8 cellular contexts compared by ENCODE assay signal in the genomic region with DNA sequence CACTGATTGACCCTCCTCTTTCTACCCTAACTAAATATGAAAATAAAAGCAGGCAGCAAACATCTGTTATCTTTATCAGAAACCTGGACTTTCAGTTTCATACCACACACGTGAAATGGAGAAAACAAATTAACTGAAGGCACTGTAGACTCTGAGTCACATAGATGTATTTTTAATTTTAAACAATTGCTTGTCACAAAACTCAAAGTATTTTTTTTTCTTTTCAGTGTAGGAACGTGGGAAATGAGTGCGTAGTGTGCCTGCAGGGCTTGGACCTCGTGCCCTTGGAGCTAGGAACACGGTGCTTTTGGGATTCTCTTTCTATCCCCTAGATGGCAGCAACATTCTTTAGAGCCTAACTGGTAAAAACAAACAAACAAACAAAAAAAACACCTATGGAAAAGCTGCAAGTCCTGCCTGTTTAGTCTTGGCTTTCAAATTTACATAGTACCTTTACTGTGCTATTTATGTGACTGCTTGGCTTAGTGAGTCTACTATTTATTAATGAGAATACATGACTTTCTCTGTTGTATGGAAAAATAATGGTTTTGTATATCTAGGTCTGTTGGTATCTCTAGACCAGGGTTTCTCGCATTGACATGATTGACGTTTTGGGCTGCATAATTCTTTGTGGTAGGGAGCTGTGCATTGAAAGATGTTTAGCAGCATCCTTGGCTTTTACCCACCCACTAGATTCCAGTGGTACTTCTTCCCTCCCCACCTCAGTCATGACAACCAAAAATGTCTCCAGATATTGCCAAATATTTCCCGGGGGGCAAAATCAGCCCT. TPM values are rescaled to one million over a fixed set of nuclear protein-coding genes. Genes with fewer than 3 reads are reported as not detected.
DNase-seq lines count a peak whose midpoint lies in the region; ATAC-seq and TF ChIP-seq lines count a peak whose summit lies in the region.

No MANE protein-coding gene starts in this region.

- TF ChIP-seq CTCF in GM10248 (IDR thresholded peaks at IDR 0.05; ENCODE audit: control extremely low read depth, extremely low read depth, low read depth, missing control alignments) (peak; percentile 58), LNCAP (IDR thresholded peaks at IDR 0.05) (peak; percentile 83), WERI-Rb-1 (IDR thresholded peaks at IDR 0.05; ENCODE audit: low read depth, low read length) (peak; percentile 64), foreskin keratinocyte (conservative IDR thresholded peaks at IDR 0.05) (peak; percentile 90), ovary (IDR thresholded peaks at IDR 0.05) (peak in 2 of 3 donors; percentile 24 to 46)

- H3K27ac ChIP-seq in WERI-Rb-1 (no peak overlapping the region), foreskin keratinocyte (peak overlapping the region; percentile 35), ovary (no peak overlapping the region)

- no peak overlapping the region for H3K4me3 ChIP-seq in HAP-1
- no peak overlapping the region for H3K4me3 ChIP-seq in WERI-Rb-1 (ENCODE audit: low read depth, low read length)
- no peak overlapping the region for H3K4me3 ChIP-seq in ovary

- WGBS in ovary, 3 donors: 23 to 31% (median 26%) methylated on average over 8 of the region's 8 CpGs

- intact Hi-C loops in ovary (cut with DNase I): loop anchor here in 2 of 4 donors (5.0 to 10.0 kb wide), 2 partner anchors 195 to 963 kb away; partner anchors contain the start of gene PLK2 (in 2 of the 2)

- DNase-seq in AG20443 (ENCODE audit: low spot score): peak; percentile 62
- DNase-seq in GM10248 (ENCODE audit: extremely low spot score): peak; percentile 41
- DNase-seq in HAP-1 (ENCODE audit: low spot score in 2 of 2): peak; percentile 16 to 22
- no peak for DNase-seq in WERI-Rb-1
- peak; percentile 36 to 68 for DNase-seq in foreskin keratinocyte
- no peak for DNase-seq in ovary
- no peak for DNase-seq in central memory CD4-positive, alpha-beta T cell

- in situ Hi-C loops in HAP-1 (cut with MboI; ENCODE audit: low sequenced_read_pairs): loop anchor here (10.0 kb wide), 1 partner anchor 965 kb away; the partner anchor contains the start of gene PLK2

- H3K4me1 ChIP-seq in HAP-1 (no peaks in the 10 kb centered on the region; the same call in 1 of the 2 replicates), foreskin keratinocyte (peaks cover 14% of the 10 kb centered on the region), ovary (ENCODE audit: insufficient read depth) (peaks cover 7% of the 10 kb centered on the region)

- no peaks in the 10 kb centered on the region for H3K36me3 ChIP-seq in HAP-1 (replicated peaks)
- H3K36me3 ChIP-seq in WERI-Rb-1: no peaks in the 10 kb centered on the region
- no peaks in the 10 kb centered on the region for H3K36me3 ChIP-seq in ovary

- peak; percentile 5 for ATAC-seq in foreskin keratinocyte

- POLR2A ChIA-PET in GM10248 (lab: Yijun Ruan, JAX): no interaction called here

- no peak for TF ChIP-seq EP300 in ovary (IDR thresholded peaks at IDR 0.05)

- H3K27me3 ChIP-seq in HAP-1 (ENCODE audit: low read depth) (no peaks in the 10 kb centered on the region), WERI-Rb-1 (ENCODE audit: insufficient read depth, low read depth, severe bottlenecking) (no peaks in the 10 kb centered on the region), foreskin keratinocyte (no peaks in the 10 kb centered on the region), ovary (no peaks in the 10 kb centered on the region)

- CTCF ChIA-PET in GM10248 (lab: Yijun Ruan, JAX): interaction anchor here (0.8 to 3.8 kb wide), 17 partner anchors 9 to 961 kb away, joined by 3 to 32 read pairs (median 4); no protein-coding TSS in a partner anchor

- TF ChIP-seq POLR2A in ovary (IDR thresholded peaks at IDR 0.05): no peak

- H3K9me3 ChIP-seq in HAP-1 (no peaks in the 10 kb centered on the region), WERI-Rb-1 (ENCODE audit: severe bottlenecking) (no peaks in the 10 kb centered on the region), ovary (no peaks in the 10 kb centered on the region)

RNA-seq across cellular contexts. Expression of gene ACTBL2, which starts 16.8 kb away (rescaled TPM):
- total RNA-seq in foreskin keratinocyte: 0.04 TPM in 1 of 2 replicates, not detected in the other
- polyA plus RNA-seq in foreskin keratinocyte: not detected in 2 replicates
- under 1 TPM in 1 of 7 donors, not detected in 6; 0.23 TPM for total RNA-seq in ovary
- not detected for polyA plus RNA-seq in ovary

Comparison
In these comparisons a context has a peak if more than half of its experiments do, and no peak if none do; other contexts are left out.
1. DNase-seq: peak in AG20443 (single experiment), GM10248 (single experiment), HAP-1 (2 of 2) and foreskin keratinocyte (2 of 2); none in WERI-Rb-1 (single experiment), ovary (0 of 5) and central memory CD4-positive, alpha-beta T cell (single experiment).
2. CTCF ChIP-seq: peak in every context shown above with its lines; median percentile 90 in foreskin keratinocyte; 83 in LNCAP; 64 in WERI-Rb-1; 58 in GM10248; 35 in ovary.